ENCODE assay signal across 23 cellular contexts in the genomic region with DNA sequence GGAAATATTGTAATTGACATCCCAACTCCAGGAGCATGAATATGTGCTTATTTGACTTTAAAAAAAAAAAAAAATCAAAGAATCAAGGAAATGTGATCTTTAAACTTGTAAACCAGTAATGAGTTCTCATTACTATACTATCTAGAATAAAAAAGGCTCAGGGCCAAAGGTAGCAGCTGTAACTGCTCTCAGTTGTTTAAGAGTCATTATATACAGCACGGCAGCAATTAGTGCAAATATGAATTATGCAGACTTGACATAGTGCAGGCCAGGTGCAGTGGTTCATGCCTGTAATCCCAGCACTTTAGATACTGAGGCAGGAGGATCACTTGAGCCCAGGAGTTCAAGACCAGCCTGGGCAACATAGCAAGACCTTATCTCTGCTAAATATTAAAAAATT.
"Had no signal": no experiment of that assay in that cellular context is flagged by ENCODE, and none has a peak within 500 bp of the region (broad histone marks: within the 10 kb centered on the region; RNA-seq: fewer than 3 reads in every experiment).

No MANE protein-coding gene starts in this region.

- H3K4me3 ChIP-seq: esophagus squamous epithelium, tibial nerve, vagina had no signal

- H3K27ac Mint-ChIP-seq: activated naive CD8-positive, alpha-beta T cell treated with anti-CD3 and anti-CD28 coated beads, Interleukin-2, amount 10 ng/mL, durations not matched to agents 7 days and 5 days; natural killer cell treated with Interleukin-12 subunit alpha and Interleukin-12 subunit beta and Interleukin-15 and Interleukin-18, amount 100 ng/mL, for 72 hours had no signal

- ATAC-seq: natural killer cell treated with Interleukin-12 subunit alpha and Interleukin-12 subunit beta and Interleukin-15 and Interleukin-18, amount 100 ng/mL, for 72 hours had no signal

- H3K9me3 Mint-ChIP-seq: activated naive CD8-positive, alpha-beta T cell treated with anti-CD3 and anti-CD28 coated beads, Interleukin-2, amount 10 ng/mL, durations not matched to agents 7 days and 5 days; brain; natural killer cell treated with Interleukin-12 subunit alpha and Interleukin-12 subunit beta and Interleukin-15 and Interleukin-18, amount 100 ng/mL, for 72 hours had no signal

- H3K4me3 Mint-ChIP-seq: activated naive CD8-positive, alpha-beta T cell treated with anti-CD3 and anti-CD28 coated beads, Interleukin-2, amount 10 ng/mL, durations not matched to agents 7 days and 5 days; brain; natural killer cell treated with Interleukin-12 subunit alpha and Interleukin-12 subunit beta and Interleukin-15 and Interleukin-18, amount 100 ng/mL, for 72 hours had no signal

- H3K9me3 ChIP-seq: esophagus squamous epithelium, tibial nerve, vagina had no signal

- H3K27ac ChIP-seq: esophagus squamous epithelium, tibial nerve, vagina had no signal

- H3K27me3 Mint-ChIP-seq: activated naive CD8-positive, alpha-beta T cell treated with anti-CD3 and anti-CD28 coated beads, Interleukin-2, amount 10 ng/mL, durations not matched to agents 7 days and 5 days; natural killer cell treated with Interleukin-12 subunit alpha and Interleukin-12 subunit beta and Interleukin-15 and Interleukin-18, amount 100 ng/mL, for 72 hours had no signal

- H3K27me3 ChIP-seq: esophagus squamous epithelium, tibial nerve, vagina had no signal

- DNase-seq: activated CD4-positive, alpha-beta T cell treated with anti-CD3 and anti-CD28 coated beads, Interleukin-2, amount 50 U/mL, for 1 hour; activated CD4-positive, CD25-positive, alpha-beta regulatory T cell; activated naive CD4-positive, alpha-beta T cell; activated naive CD8-positive, alpha-beta T cell treated with anti-CD3 and anti-CD28 coated beads, Interleukin-2, amount 10 ng/mL, durations not matched to agents 7 days and 5 days; activated T-cell treated with anti-CD3 and anti-CD28 coated beads for 4 hours; cortex of kidney; effector CD4-positive, alpha-beta T cell; esophagus squamous epithelium; glutamatergic neuron; hypothalamus; kidney glomerular epithelial cell; mesendoderm; posterior cingulate gyrus; retina; stimulated activated CD4-positive, alpha-beta T cell treated with anti-CD3 and anti-CD28 coated beads, Interleukin-15, amount 100 ng/mL, for 24 hours; stimulated activated CD4-positive, alpha-beta T cell treated with anti-CD3 and anti-CD28 coated beads, Interleukin-4, amount 100 ng/mL, for 24 hours; stimulated activated CD8-positive, alpha-beta memory T cell treated with anti-CD3 and anti-CD28 coated beads, Interleukin-4, amount 100 ng/mL, for 48 hours; stimulated activated naive CD4-positive, alpha-beta T cell treated with Interleukin-2 at 50 U/mL for 16 hours; substantia nigra had no signal

- H3K36me3 Mint-ChIP-seq: brain; natural killer cell treated with Interleukin-12 subunit alpha and Interleukin-12 subunit beta and Interleukin-15 and Interleukin-18, amount 100 ng/mL, for 72 hours had no signal
